8 cellular contexts compared by ENCODE assay signal in genomic region chr7:116236020-116236630, GRCh38. TPM values are rescaled to one million over a fixed set of nuclear protein-coding genes. Genes with fewer than 3 reads are reported as not detected.
A peak's percentile ranks its signal among the peaks of the same experiment; 100 is the strongest.
DNase-seq lines count a peak whose midpoint lies in the region; ATAC-seq and TF ChIP-seq lines count a peak whose summit lies in the region.

No MANE protein-coding gene starts in this region.

- intact Hi-C loops in prostate gland (cut with DNase I) = loop anchor here (5.0 kb wide), 1 partner anchor 59 kb away; no protein-coding TSS in a partner anchor

- no peaks in the 10 kb centered on the region for H3K9me3 ChIP-seq in prostate gland

- ATAC-seq in HG02642 (IDR thresholded peaks at IDR 0.05; ENCODE audit: poor library complexity, unreplicated experiment) (peak; percentile 72), foreskin keratinocyte (peak; percentile 49)

- TF ChIP-seq POLR2A in prostate gland (IDR thresholded peaks at IDR 0.05) = no peak

- TF ChIP-seq CTCF in foreskin keratinocyte (conservative IDR thresholded peaks at IDR 0.05) (peak; percentile 75), prostate gland (IDR thresholded peaks at IDR 0.05) (peak in 3 of 4 experiments; percentile 65 to 72 (median 66))

- DNase-seq in NCI-H524 (lab: John Stamatoyannopoulos, UW) (peak; percentile 4 to 48), NCI-H524 treated with DMSO at 0.1 percent for 48 hours (lab: John Stamatoyannopoulos, UW) (no peak), NCI-H82 (lab: John Stamatoyannopoulos, UW) (peak; percentile 54), foreskin keratinocyte (no peak), prostate gland (ENCODE audit: low spot score) (peak; percentile 52), ureter (ENCODE audit: low spot score) (no peak)
- DNase-seq in activated T-cell treated with anti-CD3 and anti-CD28 coated beads, Interleukin-2, amount 50 U/mL, for 48 hours = peak; percentile 41 to 45

- H3K27me3 ChIP-seq in foreskin keratinocyte = no peaks in the 10 kb centered on the region
- no peaks in the 10 kb centered on the region for H3K27me3 ChIP-seq in prostate gland (replicated peaks; ENCODE audit: insufficient read depth)

- H3K36me3 ChIP-seq in prostate gland = no peaks in the 10 kb centered on the region

- H3K4me1 ChIP-seq in foreskin keratinocyte (peaks cover 24% of the 10 kb centered on the region), prostate gland (replicated peaks) (no peaks in the 10 kb centered on the region)

- H3K27ac ChIP-seq in foreskin keratinocyte (no peak overlapping the region), prostate gland (no peak overlapping the region)

- no peak overlapping the region for H3K4me3 ChIP-seq in prostate gland

- WGBS in prostate gland = 13% methylated on average over 2 of the region's 2 CpGs

RNA-seq across cellular contexts. Expression of gene TES, which starts 25.8 kb away (rescaled TPM):
- total RNA-seq in foreskin keratinocyte = 115 and 130 TPM in 2 replicates
- polyA plus RNA-seq in foreskin keratinocyte = 53.6 and 55.3 TPM in 2 replicates
- total RNA-seq in prostate gland = 10 to 100 TPM; 46.6 to 96.6 TPM
- 74.3 TPM for total RNA-seq in ureter

Comparison
In these comparisons a context has a peak if more than half of its experiments do, and no peak if none do; other contexts are left out.
1. DNase-seq: peak in NCI-H524 (2 of 2), NCI-H82 (single experiment), activated T-cell treated with anti-CD3 and anti-CD28 coated beads, Interleukin-2, amount 50 U/mL, for 48 hours (2 of 2) and prostate gland (single experiment); none in NCI-H524 treated with DMSO at 0.1 percent for 48 hours (single experiment), foreskin keratinocyte (0 of 2) and ureter (single experiment).